ENCODE assay signal across 17 cellular contexts in genomic region chr5:107873877-107874276, GRCh38.
DNase-seq lines count a peak whose midpoint lies in the region; ATAC-seq and TF ChIP-seq lines count a peak whose summit lies in the region.
"Had no signal": no experiment of that assay in that cellular context is flagged by ENCODE, and none has a peak within 500 bp of the region (broad histone marks: within the 10 kb centered on the region; RNA-seq: fewer than 3 reads in every experiment).

No MANE protein-coding gene starts in this region.

- H3K9ac ChIP-seq in KMS-11: no peak overlapping the region
- H3K9ac ChIP-seq: BLaER1 had no signal

- H3K4me1 ChIP-seq in KMS-11 (ENCODE audit: low read depth, poor library complexity, severe bottlenecking): peaks cover 22% of the 10 kb centered on the region
- H3K4me1 ChIP-seq: BLaER1 had no signal

- ATAC-seq in GM18909 (IDR thresholded peaks at IDR 0.05; ENCODE audit: poor library complexity, unreplicated experiment): no peak
- ATAC-seq: CD8-positive, alpha-beta T cell; Panc1 had no signal

- peak; percentile 62 for DNase-seq in NCI-H774 (lab: John Stamatoyannopoulos, UW)
- peak; percentile 30 for DNase-seq in brain pericyte (ENCODE audit: low read depth, low spot score)
- DNase-seq in superior temporal gyrus (ENCODE audit: extremely low spot score): no peak
- no peak for DNase-seq in caudate nucleus (lab: John Stamatoyannopoulos, UW)
- no peak for DNase-seq in NCI-H446 treated with DMSO at 0.1 percent for 48 hours (lab: John Stamatoyannopoulos, UW)
- DNase-seq: CD8-positive, alpha-beta T cell; DMS53; Kasumi-1; NCI-H1105; NCI-H1694; NCI-H82; SJCRH30 had no signal

- H3K36me3 ChIP-seq in KMS-11 (ENCODE audit: insufficient read depth): no peaks in the 10 kb centered on the region
- H3K36me3 ChIP-seq: BLaER1, SJCRH30 had no signal

- no peaks in the 10 kb centered on the region for H4K20me1 ChIP-seq in KMS-11 (ENCODE audit: insufficient read depth)
- H4K20me1 ChIP-seq: BLaER1 had no signal

- H3K79me2 ChIP-seq in KMS-11 (ENCODE audit: insufficient read depth, low read depth): no peaks in the 10 kb centered on the region

- 0 out of 2 replicates have a peak overlapping the region, but pooled peaks have one; percentile 60 for H3K4me2 ChIP-seq in KMS-11
- H3K4me2 ChIP-seq: BLaER1 had no signal

- H3K27ac ChIP-seq in 22Rv1: no peak overlapping the region
- H3K27ac ChIP-seq in KMS-11: no peak overlapping the region
- H3K27ac ChIP-seq in caudate nucleus (ENCODE audit: low read depth, low read length): no peak overlapping the region
- H3K27ac ChIP-seq: BLaER1, SJCRH30 had no signal

- no peak overlapping the region for H3K4me3 ChIP-seq in KMS-11 (IDR thresholded peaks at IDR 0.05; ENCODE audit: insufficient read depth, low read depth, low read length)
- H3K4me3 ChIP-seq: BLaER1, SJCRH30 had no signal

- no peaks in the 10 kb centered on the region for H3K27me3 ChIP-seq in KMS-11 (ENCODE audit: insufficient read depth, low read depth)
- H3K27me3 ChIP-seq: BLaER1, SJCRH30 had no signal

- H2AFZ ChIP-seq in KMS-11 (ENCODE audit: low read depth): no peak overlapping the region

- TF ChIP-seq CTCF in 22Rv1 (IDR thresholded peaks at IDR 0.05) (peak; percentile 33), KMS-11 (conservative IDR thresholded peaks at IDR 0.05; ENCODE audit: low read depth, low read length) (no peak)

Comparison
In these comparisons a context has a peak if more than half of its experiments do, and no peak if none do; other contexts are left out.
1. DNase-seq: peak in NCI-H774 (single experiment) and brain pericyte (single experiment); none in superior temporal gyrus (single experiment), caudate nucleus (0 of 61) and NCI-H446 treated with DMSO at 0.1 percent for 48 hours (single experiment).